20 cellular contexts compared by ENCODE assay signal in genomic region chr17:47176438-47176837, GRCh38. TPM values are rescaled to one million over a fixed set of nuclear protein-coding genes. Genes with fewer than 3 reads are reported as not detected.
A peak's percentile ranks its signal among the peaks of the same experiment; 100 is the strongest.
DNase-seq lines count a peak whose midpoint lies in the region; ATAC-seq, FAIRE-seq and TF ChIP-seq lines count a peak whose summit lies in the region.
"Had no signal": no experiment of that assay in that cellular context is flagged by ENCODE, and none has a peak within 500 bp of the region (broad histone marks: within the 10 kb centered on the region; RNA-seq: fewer than 3 reads in every experiment).

No MANE protein-coding gene starts in this region.

- TF ChIP-seq RAD21 in H1 (IDR thresholded peaks at IDR 0.05 in 1 of 2, conservative IDR thresholded peaks at IDR 0.05 in 1 of 2; ENCODE audit: low read depth in 2 of 2, low read length in 2 of 2), result no peak

- peak overlapping the region; percentile 69 for H3K27ac Mint-ChIP-seq in activated CD4-positive, alpha-beta T cell treated with anti-CD3 and anti-CD28 coated beads, Interleukin-2, amount 10 ng/mL, durations not matched to agents 24 days and 14 days
- peak overlapping the region in 2 of 3 experiments; percentile 16 to 68; a peak in 3 of 7 replicates for H3K27ac Mint-ChIP-seq in H9

- intact Hi-C loops in activated CD4-positive, alpha-beta T cell treated with anti-CD3 and anti-CD28 coated beads, Interleukin-2, amount 10 ng/mL, durations not matched to agents 24 days and 14 days (cut with micrococcal nuclease), result no loop called here

- H3T11ph ChIP-seq in H9 (ENCODE audit: low read length), result no peak overlapping the region

- H3K79me1 ChIP-seq in H9 (ENCODE audit: insufficient read depth, low read depth, low read length, poor library complexity, severe bottlenecking) (peaks cover 3% of the 10 kb centered on the region), H1 (ENCODE audit: low read depth, low read length) (no peaks in the 10 kb centered on the region)

- H3K4me3 Mint-ChIP-seq in activated CD4-positive, alpha-beta T cell treated with anti-CD3 and anti-CD28 coated beads, Interleukin-2, amount 10 ng/mL, durations not matched to agents 24 days and 14 days, result no peak overlapping the region
- no peak overlapping the region for H3K4me3 Mint-ChIP-seq in H9

- H3K23ac ChIP-seq in H9 (ENCODE audit: insufficient read length, low read depth, low read length), result no peak overlapping the region
- H3K23ac ChIP-seq in H1 (ENCODE audit: insufficient read length), result no peak overlapping the region

- H3K9me3 Mint-ChIP-seq in activated CD4-positive, alpha-beta T cell treated with anti-CD3 and anti-CD28 coated beads, Interleukin-2, amount 10 ng/mL, durations not matched to agents 24 days and 14 days, result no peaks in the 10 kb centered on the region
- no peaks in the 10 kb centered on the region for H3K9me3 Mint-ChIP-seq in H9

- no peak overlapping the region for H2BK20ac ChIP-seq in H9 (ENCODE audit: low read depth, low read length, poor library complexity, severe bottlenecking)
- no peak overlapping the region for H2BK20ac ChIP-seq in H1 (ENCODE audit: low read length)

- no peak overlapping the region for H3K4me2 ChIP-seq in H9 (ENCODE audit: insufficient read depth, insufficient read length, low read length)
- H3K4me2 ChIP-seq in H1 (ENCODE audit: insufficient read depth in 1 of 2, low read depth in 2 of 2, low read length in 2 of 2), result no peak overlapping the region

- no peak overlapping the region for H2BK12ac ChIP-seq in H9 (ENCODE audit: insufficient read length, low read depth, low read length)
- no peak overlapping the region for H2BK12ac ChIP-seq in H1 (ENCODE audit: low read depth, low read length)

- H2AFZ ChIP-seq in H9 (ENCODE audit: low read length) (no peak overlapping the region), H1 (ENCODE audit: low read length) (no peak overlapping the region)

- no peak for ATAC-seq in GM21515 (IDR thresholded peaks at IDR 0.05; ENCODE audit: unreplicated experiment)
- ATAC-seq: GM12878 had no signal

- no peak overlapping the region for H3K9ac ChIP-seq in H9 (ENCODE audit: extremely low read depth, insufficient read length, low read length)
- no peak overlapping the region for H3K9ac ChIP-seq in SK-N-MC (ENCODE audit: insufficient read length)
- no peak overlapping the region for H3K9ac ChIP-seq in H1 (replicated peaks in 1 of 4; ENCODE audit: extremely low read depth in 1 of 4, low read depth in 3 of 4, low read length in 3 of 4)

- H3K27me3 ChIP-seq in H9 (ENCODE audit: insufficient read depth, low read length) (no peaks in the 10 kb centered on the region), H1 (replicated peaks in 1 of 4; ENCODE audit: control insufficient read depth in 3 of 4, extremely low read depth in 1 of 4, insufficient read depth in 3 of 4, low read length in 3 of 4) (no peaks in the 10 kb centered on the region)
- H3K27me3 ChIP-seq: Peyer's patch had no signal

- DNase-seq in activated CD4-positive, alpha-beta T cell treated with anti-CD3 and anti-CD28 coated beads, Interleukin-2, amount 10 ng/mL, durations not matched to agents 24 days and 14 days, result no peak
- DNase-seq in activated CD4-positive, alpha-beta T cell treated with anti-CD3 and anti-CD28 coated beads, Interleukin-2, amount 50 U/mL, for 4 hours, result no peak
- DNase-seq in H9 (no peak), SK-N-MC (ENCODE audit: low read depth, low spot score) (no peak), H1 (ENCODE audit: low read depth in 1 of 2, low spot score in 2 of 2) (no peak), NAMALWA (ENCODE audit: low spot score) (no peak)
- no peak for DNase-seq in activated CD8-positive, alpha-beta memory T cell treated with anti-CD3 and anti-CD28 coated beads, Interleukin-2, amount 50 U/mL, for 4 hours
- DNase-seq: 8988T, Calu3, NCI-H1092 treated with DMSO at 0.1 percent for 48 hours, NCI-H1694, NCI-H774, Peyer's patch, SHP77 had no signal

- H4K20me1 ChIP-seq in H9 (ENCODE audit: control insufficient read depth, insufficient read depth, insufficient read length) (no peaks in the 10 kb centered on the region), H1 (replicated peaks in 1 of 2; ENCODE audit: control insufficient read depth in 1 of 2, insufficient read depth in 2 of 2, low read length in 2 of 2) (peaks cover 3 to 8% of the 10 kb centered on the region in 2 experiments)

- no peak for FAIRE-seq in H1 (lab: Jason Lieb, UNC)
- FAIRE-seq: GM12878, GM19239, HTR-8/SVneo had no signal

- H3K36me3 Mint-ChIP-seq in activated CD4-positive, alpha-beta T cell treated with anti-CD3 and anti-CD28 coated beads, Interleukin-2, amount 10 ng/mL, durations not matched to agents 24 days and 14 days (ENCODE audit: low read depth), result peaks cover 43% of the 10 kb centered on the region
- H3K36me3 Mint-ChIP-seq in H9 (ENCODE audit: insufficient read depth in 1 of 3, low read depth in 3 of 3), result peaks cover 17 to 36% (median 33%) of the 10 kb centered on the region in 3 experiments; a peak in 6 of 7 replicates

- no peak overlapping the region for H2BK5ac ChIP-seq in H9 (ENCODE audit: insufficient read length, low read length)
- H2BK5ac ChIP-seq in H1 (ENCODE audit: low read depth, low read length), result no peak overlapping the region

- CTCF ChIA-PET in H1 (lab: Charles Lee; ENCODE audit: partially characterized antibody), result interaction anchor here (0.7 kb wide), 1 partner anchor 143 kb away, joined by 3 read pairs; no protein-coding TSS in a partner anchor

- H4K8ac ChIP-seq in H9 (replicated peaks; ENCODE audit: insufficient read length, low read depth, low read length) (no peak overlapping the region), H1 (ENCODE audit: extremely low read depth, insufficient read depth, low read length) (no peak overlapping the region)

- no peaks in the 10 kb centered on the region for H3K23me2 ChIP-seq in H9 (ENCODE audit: insufficient read length, low read depth, low read length, poor library complexity, severe bottlenecking)
- no peaks in the 10 kb centered on the region for H3K23me2 ChIP-seq in H1 (ENCODE audit: low read depth, low read length)

- no peak overlapping the region for H3K18ac ChIP-seq in H9 (ENCODE audit: insufficient read length, low read depth, low read length)
- H3K18ac ChIP-seq in H1 (ENCODE audit: extremely low read depth, low read length), result no peak overlapping the region

- no peak overlapping the region for H3K27ac ChIP-seq in H9 (ENCODE audit: insufficient read length, low read depth, low read length)
- 0 out of 2 replicates have a peak overlapping the region, but pooled peaks have one; percentile 2 for H3K27ac ChIP-seq in SK-N-MC
- no peak overlapping the region for H3K27ac ChIP-seq in H1 (ENCODE audit: low read depth, low read length)
- H3K27ac ChIP-seq: C4-2B, Peyer's patch had no signal

- TF ChIP-seq CTCF in H9 (conservative IDR thresholded peaks at IDR 0.05), result no peak
- no peak for TF ChIP-seq CTCF in H1 (IDR thresholded peaks at IDR 0.05; ENCODE audit: control extremely low read depth in 1 of 3, insufficient read depth in 1 of 3, low read depth in 1 of 3, low read length in 3 of 3)

- H3K79me2 ChIP-seq in H9 (ENCODE audit: insufficient read depth, low read length) (no peaks in the 10 kb centered on the region), H1 (ENCODE audit: control insufficient read depth in 1 of 2, insufficient read depth in 2 of 2, low read length in 2 of 2) (peaks cover 0 to 46% of the 10 kb centered on the region in 2 experiments; a peak in 2 of 4 replicates)

- H3K4me1 ChIP-seq in H9 (ENCODE audit: insufficient read depth, low read length) (no peaks in the 10 kb centered on the region), H1 (replicated peaks in 1 of 4; ENCODE audit: control insufficient read depth in 3 of 4, insufficient read depth in 4 of 4, low read length in 3 of 4) (peaks cover 0 to 2% (median 0%) of the 10 kb centered on the region in 4 experiments; a peak in 2 of 7 replicates)
- H3K4me1 ChIP-seq: Peyer's patch had no signal

- H2BK15ac ChIP-seq in H9 (ENCODE audit: low read depth, low read length) (no peak overlapping the region), H1 (ENCODE audit: low read length) (no peak overlapping the region)

- H4K5ac ChIP-seq in H9 (ENCODE audit: insufficient read length, low read depth, low read length), result no peak overlapping the region
- no peak overlapping the region for H4K5ac ChIP-seq in H1 (ENCODE audit: insufficient read length, low read depth, low read length)

- no peak for TF ChIP-seq EP300 in H1 (IDR thresholded peaks at IDR 0.05; ENCODE audit: borderline replicate concordance in 1 of 2, low read depth in 2 of 2, low read length in 2 of 2)

- H4K91ac ChIP-seq in H9 (ENCODE audit: insufficient read length, low read depth, low read length) (no peak overlapping the region), H1 (replicated peaks; ENCODE audit: insufficient read length, low read length) (no peak overlapping the region)

- H3K4me1 Mint-ChIP-seq in activated CD4-positive, alpha-beta T cell treated with anti-CD3 and anti-CD28 coated beads, Interleukin-2, amount 10 ng/mL, durations not matched to agents 24 days and 14 days, result peaks cover 32% of the 10 kb centered on the region
- H3K4me1 Mint-ChIP-seq in H9, result peaks cover 4 to 19% of the 10 kb centered on the region in 2 experiments

- no peak overlapping the region for H3K56ac ChIP-seq in H9 (ENCODE audit: insufficient read length, low read depth, low read length)
- no peak overlapping the region for H3K56ac ChIP-seq in H1 (replicated peaks; ENCODE audit: insufficient read length, low read depth, low read length)

- no peak overlapping the region for H3K14ac ChIP-seq in H9 (ENCODE audit: insufficient read depth, low read length)
- H3K14ac ChIP-seq in H1 (ENCODE audit: insufficient read length), result no peak overlapping the region

- H3K9me3 ChIP-seq in H9 (ENCODE audit: control insufficient read depth, low read depth, low read length) (no peaks in the 10 kb centered on the region), SK-N-MC (ENCODE audit: low read depth, low read length) (no peaks in the 10 kb centered on the region), H1 (ENCODE audit: insufficient read depth in 2 of 2, low read depth in 1 of 2, low read length in 1 of 2) (no peaks in the 10 kb centered on the region)
- H3K9me3 ChIP-seq: Peyer's patch had no signal

- H3K4ac ChIP-seq in H9 (ENCODE audit: low read depth, low read length) (no peak overlapping the region), H1 (replicated peaks; ENCODE audit: insufficient read length, low read depth, low read length) (no peak overlapping the region)

- no peak for TF ChIP-seq POLR2A in H1 (IDR thresholded peaks at IDR 0.05; ENCODE audit: control extremely low read depth in 1 of 2, low read depth in 2 of 2, low read length in 2 of 2)

- H3K36me3 ChIP-seq in SK-N-MC (ENCODE audit: insufficient read depth, low read length), result peaks cover 87% of the 10 kb centered on the region
- peaks cover 0 to 28% (median 1%) of the 10 kb centered on the region in 4 experiments; a peak in 4 of 8 replicates for H3K36me3 ChIP-seq in H1 (ENCODE audit: control insufficient read depth in 2 of 4, insufficient read depth in 4 of 4, low read length in 3 of 4)

- H2AK5ac ChIP-seq in H9 (ENCODE audit: insufficient read length, low read length), result no peak overlapping the region
- H2AK5ac ChIP-seq in H1 (ENCODE audit: low read depth, low read length), result no peak overlapping the region

- H2BK120ac ChIP-seq in H9 (ENCODE audit: low read depth, low read length, poor library complexity, severe bottlenecking) (no peak overlapping the region), H1 (replicated peaks; ENCODE audit: low read depth, low read length) (no peak overlapping the region)

- H3K27me3 Mint-ChIP-seq in activated CD4-positive, alpha-beta T cell treated with anti-CD3 and anti-CD28 coated beads, Interleukin-2, amount 10 ng/mL, durations not matched to agents 24 days and 14 days, result no peaks in the 10 kb centered on the region
- H3K27me3 Mint-ChIP-seq in H9 (ENCODE audit: low read depth), result no peaks in the 10 kb centered on the region; the same call in 1 of the 2 replicates

- POLR2A ChIA-PET in H1 (lab: Charles Lee; ENCODE audit: partially characterized antibody), result no interaction called here

- H3K4me3 ChIP-seq in SK-N-MC (no peak overlapping the region), H1 (ENCODE audit: extremely low read depth in 1 of 4, insufficient read depth in 2 of 4, low read depth in 3 of 4, low read length in 4 of 4) (no peak overlapping the region)
- H3K4me3 ChIP-seq: GM12878, Peyer's patch had no signal

- WGBS in H9 (ENCODE audit: extremely low coverage, insufficient read length, low lambda C conversion rate), result no CpG with 5 or more reads among the region's 2 CpGs
- WGBS in H1 (ENCODE audit: extremely low coverage in 1 of 2, insufficient coverage in 1 of 2, insufficient read length in 1 of 2, insufficient replicate concordance in 2 of 2, low coverage in 1 of 2, low lambda C conversion rate in 2 of 2, missing lambda C conversion rate in 1 of 2), 2 experiments, result 85% methylated on average over 2 of the region's 2 CpGs; no CpG with 5 or more reads in 1 of the 2 experiments

RNA-seq across cellular contexts. Expression of gene CDC27, which starts 12.7 kb away (rescaled TPM):
- total RNA-seq in activated CD4-positive, alpha-beta T cell treated with anti-CD3 and anti-CD28 coated beads, Interleukin-2, amount 10 ng/mL, durations not matched to agents 24 days and 14 days, result 95.4 and 101 TPM in 2 replicates
- total RNA-seq in H9 (2021), result 71.9 and 82.5 TPM in 2 replicates
- total RNA-seq in H1 (2021; fragmentation: NEBNext Ultra II Directional; extraction: Animal tissue kit (Norgen Biotek cat#: 25700)), result 87.5 and 93.7 TPM in 2 replicates
- 26.0 and 41.9 TPM in 2 replicates for polyA plus RNA-seq in H1 (2011; rRNA removed)
- polyA plus RNA-seq in H1 (2011; cell fraction: cytosol; rRNA removed), result 26.0 TPM
- 24.5 TPM for polyA plus RNA-seq in H1 (2011; cell fraction: nucleus; rRNA removed)
- polyA plus RNA-seq in H1 (2012, experiment 1 of 2), result 35.1 to 55.5 TPM (median 51.0 TPM) in 4 replicates
- polyA plus RNA-seq in H1 (2012, experiment 2 of 2), result 2.2 TPM
- 33.0 TPM for polyA plus RNA-seq in H1 (2013, experiment 1 of 2)
- 35.1 TPM for polyA plus RNA-seq in H1 (2013, experiment 2 of 2)
- polyA minus RNA-seq in H1 (2011; rRNA and poly(A)+ RNA removed), result 111 and 136 TPM in 2 replicates
- polyA minus RNA-seq in H1 (2011; cell fraction: cytosol; rRNA and poly(A)+ RNA removed), result 56.9 TPM
- 54.4 TPM for polyA minus RNA-seq in H1 (2011; cell fraction: nucleus; rRNA and poly(A)+ RNA removed)

RNA-seq across cellular contexts. Expression of gene MYL4, which starts 32.7 kb away (rescaled TPM):
- not detected in 2 replicates for total RNA-seq in activated CD4-positive, alpha-beta T cell treated with anti-CD3 and anti-CD28 coated beads, Interleukin-2, amount 10 ng/mL, durations not matched to agents 24 days and 14 days
- 0.26 and 0.66 TPM in 2 replicates for total RNA-seq in H9 (2021)
- total RNA-seq in H1 (2021; fragmentation: NEBNext Ultra II Directional; extraction: Animal tissue kit (Norgen Biotek cat#: 25700)), result not detected in 2 replicates
- polyA plus RNA-seq in H1 (2011; rRNA removed), result 0.12 and 0.13 TPM in 2 replicates
- 0.14 TPM for polyA plus RNA-seq in H1 (2011; cell fraction: cytosol; rRNA removed)
- 0.20 TPM for polyA plus RNA-seq in H1 (2011; cell fraction: nucleus; rRNA removed)
- 0.44 to 0.55 TPM in 2 of 4 replicates, not detected in the others for polyA plus RNA-seq in H1 (2012, experiment 1 of 2)
- polyA plus RNA-seq in H1 (2012, experiment 2 of 2), result 0.71 TPM
- polyA plus RNA-seq in H1 (2013, experiment 1 of 2), result not detected
- polyA plus RNA-seq in H1 (2013, experiment 2 of 2), result 0.06 TPM
- not detected in 2 replicates for polyA minus RNA-seq in H1 (2011; rRNA and poly(A)+ RNA removed)
- polyA minus RNA-seq in H1 (2011; cell fraction: cytosol; rRNA and poly(A)+ RNA removed), result not detected
- not detected for polyA minus RNA-seq in H1 (2011; cell fraction: nucleus; rRNA and poly(A)+ RNA removed)
- total RNA-seq: Calu3, M059J had no signal
